13 cellular contexts compared by ENCODE assay signal in the genomic region with DNA sequence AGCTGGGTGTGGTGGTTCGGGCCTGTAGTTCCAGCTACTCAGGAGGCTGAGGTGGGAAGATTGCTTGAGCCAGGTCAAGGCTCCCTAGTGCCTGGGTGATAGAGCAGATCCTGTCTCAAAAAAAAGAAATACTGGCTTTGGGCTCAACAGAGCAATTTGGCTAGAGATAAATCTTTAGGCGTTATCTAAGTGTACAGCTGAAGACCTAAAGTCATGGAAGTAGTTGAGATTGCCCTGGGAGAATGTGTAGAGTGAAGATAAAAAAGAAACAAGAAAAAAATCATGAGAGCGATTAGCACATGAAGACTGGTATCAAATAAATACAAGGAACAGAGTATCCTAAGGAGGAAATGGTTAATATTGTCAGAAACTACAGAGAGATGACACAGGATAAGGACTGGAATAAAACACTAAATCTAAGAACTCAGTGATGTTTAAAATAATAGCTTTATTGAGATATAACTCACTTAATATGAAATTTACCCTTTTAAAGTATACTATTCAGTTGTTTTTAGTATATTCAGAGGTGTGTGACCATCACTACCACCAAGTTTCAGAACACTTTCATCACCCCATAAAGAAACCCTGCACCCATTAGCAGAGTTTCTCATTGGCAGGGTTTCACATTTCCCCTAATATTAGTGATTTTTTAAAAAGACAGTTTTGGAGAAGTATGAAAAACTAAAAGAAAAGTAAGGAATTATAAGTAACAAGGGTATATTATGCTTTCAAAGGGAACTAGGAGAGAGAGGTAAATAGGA.
"Had no signal": no experiment of that assay in that cellular context is flagged by ENCODE, and none has a peak within 500 bp of the region (broad histone marks: within the 10 kb centered on the region; RNA-seq: fewer than 3 reads in every experiment).

No MANE protein-coding gene starts in this region.

- H3K27ac ChIP-seq: brain microvascular endothelial cell, upper lobe of right lung had no signal

- DNase-seq: activated CD4-positive, alpha-beta T cell treated with anti-CD3 and anti-CD28 coated beads, Interleukin-2, amount 10 ng/mL, durations not matched to agents 24 days and 14 days; activated naive CD4-positive, alpha-beta T cell treated with anti-CD3 and anti-CD28 coated beads, Interleukin-2, amount 50 U/mL, for 16 hours; brain microvascular endothelial cell; cerebellar nuclear complex; mammary epithelial cell; natural killer cell; stimulated activated CD4-positive, alpha-beta T cell treated with anti-CD3 and anti-CD28 coated beads, Interleukin-2, amount 100 ng/mL, for 24 hours; stimulated activated naive B cell treated with anti-CD40 and anti-IgM and Interleukin-4, amounts not matched to agents 10 μg/mL and 1 μg/mL and 100 μg/mL, for 72 hours; T-helper 9 cell; upper lobe of right lung had no signal

- H3K9me3 ChIP-seq: upper lobe of right lung had no signal

- ATAC-seq: activated T-helper 17 cell treated with anti-CD3 and anti-CD28 coated beads, Interleukin-2, amount 50 U/mL, for 72 hours; esophagus mucosa; natural killer cell; sciatic nerve; stimulated activated naive B cell treated with anti-CD40 and anti-IgM and Interleukin-4, amounts not matched to agents 10 μg/mL and 1 μg/mL and 100 μg/mL, for 72 hours; upper lobe of right lung had no signal

- H3K4me3 ChIP-seq: upper lobe of right lung had no signal

- H3K4me1 ChIP-seq: upper lobe of right lung had no signal
